Comparison of ENCODE assay signal across 12 cellular contexts in the genomic region with DNA sequence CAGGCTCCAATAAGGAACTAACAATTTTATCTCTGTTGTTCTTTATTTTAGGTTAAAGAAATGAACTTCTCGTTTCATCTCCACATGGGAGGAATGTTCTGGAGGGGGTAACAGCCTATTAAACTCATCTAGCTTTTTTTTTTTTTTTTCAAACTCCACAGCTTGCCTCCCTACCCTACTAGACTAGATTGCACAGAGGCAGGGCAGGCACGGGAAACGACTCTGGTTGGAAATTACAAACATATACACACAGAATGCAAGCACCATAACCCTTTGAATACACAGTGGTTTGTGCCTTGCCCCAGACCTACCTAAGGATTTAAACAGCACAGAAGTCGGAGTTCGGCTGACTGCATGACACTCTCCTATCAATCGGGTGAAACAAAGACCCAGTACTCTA. TPM values are rescaled to one million over a fixed set of nuclear protein-coding genes. Genes with fewer than 3 reads are reported as not detected.
A peak's percentile ranks its signal among the peaks of the same experiment; 100 is the strongest.
DNase-seq lines count a peak whose midpoint lies in the region; ATAC-seq lines count a peak whose summit lies in the region.
"Had no signal": no experiment of that assay in that cellular context is flagged by ENCODE, and none has a peak within 500 bp of the region (broad histone marks: within the 10 kb centered on the region; RNA-seq: fewer than 3 reads in every experiment).

No MANE protein-coding gene starts in this region.

- peak overlapping the region; percentile 98 for H3K27ac Mint-ChIP-seq in activated T-cell treated with anti-CD3 and anti-CD28 coated beads, Interleukin-2, amount 50 U/mL, for 24 hours
- H3K27ac Mint-ChIP-seq in activated T-helper 17 cell treated with anti-CD3 and anti-CD28 coated beads, Interleukin-2, amount 50 U/mL, for 72 hours = peak overlapping the region; percentile 35
- peak overlapping the region; percentile 31 to 98 (median 94) for H3K27ac Mint-ChIP-seq in immature natural killer cell

- no peaks in the 10 kb centered on the region for H3K9me3 Mint-ChIP-seq in activated T-cell treated with anti-CD3 and anti-CD28 coated beads, Interleukin-2, amount 50 U/mL, for 24 hours
- H3K9me3 Mint-ChIP-seq in activated T-helper 17 cell treated with anti-CD3 and anti-CD28 coated beads, Interleukin-2, amount 50 U/mL, for 72 hours = no peaks in the 10 kb centered on the region
- H3K9me3 Mint-ChIP-seq in immature natural killer cell = no peaks in the 10 kb centered on the region

- H3K27ac ChIP-seq in stomach smooth muscle (ENCODE audit: low read length) = no peak overlapping the region
- H3K27ac ChIP-seq: epithelial cell of prostate had no signal

- no peaks in the 10 kb centered on the region for H3K9me3 ChIP-seq in stomach smooth muscle (ENCODE audit: control insufficient read depth in 2 of 2, low read length in 2 of 2)

- DNase-seq in activated T-cell treated with anti-CD3 and anti-CD28 coated beads, Interleukin-2, amount 50 U/mL, for 24 hours = no peak
- DNase-seq in activated T-cell treated with anti-CD3 and anti-CD28 coated beads, Interleukin-2, amount 50 U/mL, for 48 hours = no peak
- DNase-seq in immature natural killer cell (no peak), NCI-H748 treated with DMSO at 0.1 percent for 48 hours (lab: John Stamatoyannopoulos, UW) (no peak), kidney tubule cell (ENCODE audit: low spot score) (no peak), middle frontal gyrus (ENCODE audit: extremely low spot score, low spot score) (no peak)
- DNase-seq: activated effector memory CD4-positive, alpha-beta T cell treated with anti-CD3 and anti-CD28 coated beads, Interleukin-2, amount 50 U/mL, for 16 hours; left ventricle myocardium superior; NCI-H2171 had no signal

- ATAC-seq in activated T-helper 17 cell treated with anti-CD3 and anti-CD28 coated beads, Interleukin-2, amount 50 U/mL, for 72 hours (replicated peaks) = no peak
- ATAC-seq: left ventricle myocardium superior had no signal

- peak overlapping the region; percentile 82 to 83 for H3K4me3 ChIP-seq in stomach smooth muscle (ENCODE audit: low read length in 2 of 2)

- H3K36me3 Mint-ChIP-seq in activated T-cell treated with anti-CD3 and anti-CD28 coated beads, Interleukin-2, amount 50 U/mL, for 24 hours (ENCODE audit: low read depth) = peaks cover 27% of the 10 kb centered on the region
- peaks cover 60% of the 10 kb centered on the region for H3K36me3 Mint-ChIP-seq in activated T-helper 17 cell treated with anti-CD3 and anti-CD28 coated beads, Interleukin-2, amount 50 U/mL, for 72 hours (ENCODE audit: low read depth)
- no peaks in the 10 kb centered on the region for H3K36me3 Mint-ChIP-seq in immature natural killer cell

- peaks cover 0 to 2% of the 10 kb centered on the region in 2 donors for H3K27me3 ChIP-seq in stomach smooth muscle (ENCODE audit: control insufficient read depth in 1 of 2, insufficient read depth in 2 of 2, low read length in 2 of 2)

- peak overlapping the region; percentile 90 for H3K4me3 Mint-ChIP-seq in activated T-cell treated with anti-CD3 and anti-CD28 coated beads, Interleukin-2, amount 50 U/mL, for 24 hours
- peak overlapping the region; percentile 98 for H3K4me3 Mint-ChIP-seq in activated T-helper 17 cell treated with anti-CD3 and anti-CD28 coated beads, Interleukin-2, amount 50 U/mL, for 72 hours
- peak overlapping the region; percentile 89 to 97 (median 95) for H3K4me3 Mint-ChIP-seq in immature natural killer cell

- H3K36me3 ChIP-seq in stomach smooth muscle (ENCODE audit: control insufficient read depth in 2 of 2, insufficient read depth in 2 of 2, low read length in 2 of 2) = no peaks in the 10 kb centered on the region

- peaks cover 52% of the 10 kb centered on the region for H3K27me3 Mint-ChIP-seq in activated T-cell treated with anti-CD3 and anti-CD28 coated beads, Interleukin-2, amount 50 U/mL, for 24 hours
- no peaks in the 10 kb centered on the region for H3K27me3 Mint-ChIP-seq in activated T-helper 17 cell treated with anti-CD3 and anti-CD28 coated beads, Interleukin-2, amount 50 U/mL, for 72 hours
- peaks cover 6 to 17% (median 9%) of the 10 kb centered on the region in 3 donors for H3K27me3 Mint-ChIP-seq in immature natural killer cell (ENCODE audit: low read depth in 3 of 3)

- peaks cover 70% of the 10 kb centered on the region for H3K4me1 Mint-ChIP-seq in activated T-cell treated with anti-CD3 and anti-CD28 coated beads, Interleukin-2, amount 50 U/mL, for 24 hours (ENCODE audit: low read depth)
- H3K4me1 Mint-ChIP-seq in activated T-helper 17 cell treated with anti-CD3 and anti-CD28 coated beads, Interleukin-2, amount 50 U/mL, for 72 hours = peaks cover 40% of the 10 kb centered on the region
- H3K4me1 Mint-ChIP-seq in immature natural killer cell = peaks cover 65 to 69% of the 10 kb centered on the region in 2 donors

- peak overlapping the region in 1 of 2 donors; percentile 80 for H3K9ac ChIP-seq in stomach smooth muscle (ENCODE audit: low read length in 2 of 2)

- H3K4me1 ChIP-seq in stomach smooth muscle (ENCODE audit: control insufficient read depth, insufficient read depth, low read length) = peaks cover 32% of the 10 kb centered on the region

RNA-seq across cellular contexts. Expression of gene MECP2, which starts 2.7 kb away (rescaled TPM):
- 10 to 100 TPM; 72.2 to 87.8 TPM for total RNA-seq in activated T-helper 17 cell treated with anti-CD3 and anti-CD28 coated beads, Interleukin-2, amount 50 U/mL, for 72 hours
- polyA plus RNA-seq in immature natural killer cell = 10 to 100 TPM; 11.4 to 31.5 (median 18.3) TPM

RNA-seq across cellular contexts. Expression of gene OPN1LW, which starts 49.2 kb away (rescaled TPM):
- not detected for total RNA-seq in activated T-helper 17 cell treated with anti-CD3 and anti-CD28 coated beads, Interleukin-2, amount 50 U/mL, for 72 hours
- not detected for polyA plus RNA-seq in immature natural killer cell
- total RNA-seq: left ventricle myocardium superior had no signal

Comparison
In these comparisons a context has a peak if more than half of its experiments do, and no peak if none do; other contexts are left out.
1. H3K27ac Mint-ChIP-seq: peak in every context shown above with its lines; median percentile 98 in activated T-cell treated with anti-CD3 and anti-CD28 coated beads, Interleukin-2, amount 50 U/mL, for 24 hours; 94 in immature natural killer cell; 35 in activated T-helper 17 cell treated with anti-CD3 and anti-CD28 coated beads, Interleukin-2, amount 50 U/mL, for 72 hours.